Comparison of ENCODE assay signal across 1 cellular context in the genomic region with DNA sequence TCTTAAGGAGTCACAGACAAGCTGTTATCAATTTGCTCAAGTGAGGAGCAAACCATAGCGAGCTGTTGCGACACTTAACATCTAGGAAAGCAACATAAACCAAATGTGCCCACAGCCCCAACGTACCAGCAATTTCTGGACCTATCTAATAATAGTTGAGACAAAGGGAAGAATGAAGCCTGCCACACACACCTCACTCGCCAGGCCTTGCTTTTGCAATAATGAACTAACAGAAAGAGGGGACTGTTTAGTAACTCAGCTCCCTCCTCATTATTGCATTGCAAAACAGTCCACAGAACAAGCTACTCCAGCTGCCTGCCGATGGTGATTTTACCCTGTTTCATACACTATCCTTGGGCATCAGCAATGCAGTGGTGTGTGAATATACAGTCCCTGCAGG.
TF ChIP-seq lines count a peak whose summit lies in the region.

No MANE protein-coding gene starts in this region.

TF ChIP-seq in H1, 55 proteins besides CTCF, POLR2A, EP300 and RAD21 (continued from another document):
- no peak for TF ChIP-seq KDM1A (IDR thresholded peaks at IDR 0.05; ENCODE audit: borderline replicate concordance, low read length)
- no peak for TF ChIP-seq SP1 (IDR thresholded peaks at IDR 0.05; ENCODE audit: low read depth, low read length)
- TF ChIP-seq KDM4A (IDR thresholded peaks at IDR 0.05; ENCODE audit: low read depth, low read length, severe bottlenecking): no peak
- no peak for TF ChIP-seq RNF2 (IDR thresholded peaks at IDR 0.05; ENCODE audit: borderline replicate concordance, low read depth, low read length, missing control alignments, poor library complexity, severe bottlenecking)
- no peak for TF ChIP-seq BACH1 (IDR thresholded peaks at IDR 0.05; ENCODE audit: low read length)
- no peak for TF ChIP-seq MAFK (IDR thresholded peaks at IDR 0.05; ENCODE audit: low read depth, low read length)
- no peak for TF ChIP-seq CBX5 (IDR thresholded peaks at IDR 0.05; ENCODE audit: low read depth, low read length)
- no peak for TF ChIP-seq SP4 (IDR thresholded peaks at IDR 0.05; ENCODE audit: low read length)
